Comparison of ENCODE assay signal across 17 cellular contexts in the genomic region with DNA sequence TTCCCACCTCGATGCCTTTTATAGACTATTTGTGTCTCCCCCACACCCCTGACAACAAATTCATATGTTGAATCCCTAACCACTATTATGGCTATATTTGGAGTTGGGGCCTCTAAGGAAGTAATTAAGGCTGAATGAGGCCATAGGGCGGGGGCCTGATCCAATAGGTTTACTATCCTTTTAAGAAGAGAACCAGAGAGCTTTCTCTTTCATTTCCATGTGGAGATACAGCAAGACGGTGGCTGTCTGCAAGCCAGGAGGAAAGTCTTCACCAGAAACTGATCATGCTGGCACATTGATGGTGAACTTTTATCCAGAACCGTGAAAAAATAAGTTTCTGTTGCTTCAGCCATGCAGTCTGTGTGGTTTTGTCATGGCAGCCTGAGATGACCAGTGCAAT. TPM values are rescaled to one million over a fixed set of nuclear protein-coding genes. Genes with fewer than 3 reads are reported as not detected.
A peak's percentile ranks its signal among the peaks of the same experiment; 100 is the strongest.
DNase-seq lines count a peak whose midpoint lies in the region; ATAC-seq and TF ChIP-seq lines count a peak whose summit lies in the region.
"Had no signal": no experiment of that assay in that cellular context is flagged by ENCODE, and none has a peak within 500 bp of the region (broad histone marks: within the 10 kb centered on the region; RNA-seq: fewer than 3 reads in every experiment).

No MANE protein-coding gene starts in this region.

- no peaks in the 10 kb centered on the region for H4K20me1 ChIP-seq in hepatocyte (ENCODE audit: insufficient read depth, poor library complexity, severe bottlenecking)

- TF ChIP-seq POLR2A in upper lobe of left lung (IDR thresholded peaks at IDR 0.05), result no peak

- DNase-seq in heart right ventricle, result no peak
- no peak for DNase-seq in Right ventricle myocardium superior
- no peak for DNase-seq in hepatocyte (ENCODE audit: low spot score)
- no peak for DNase-seq in psoas muscle
- DNase-seq in upper lobe of left lung, result no peak
- no peak for DNase-seq in NCI-H146 (lab: John Stamatoyannopoulos, UW)
- no peak for DNase-seq in WERI-Rb-1
- DNase-seq: Caco-2, HFFc6, NCI-H1436 treated with DMSO at 0.1 percent for 48 hours, NCI-H2107, NCI-H226, NCI-H69, RPMI8226 had no signal

- H3K27ac ChIP-seq in heart right ventricle, result peak overlapping the region; percentile 59 to 94 (median 82)
- peak overlapping the region; percentile 78 for H3K27ac ChIP-seq in hepatocyte
- peak overlapping the region; percentile 92 for H3K27ac ChIP-seq in psoas muscle
- H3K27ac ChIP-seq in upper lobe of left lung, result peak overlapping the region; percentile 68 to 88 (median 80)
- H3K27ac ChIP-seq in WERI-Rb-1, result no peak overlapping the region

- H3K36me3 ChIP-seq in heart right ventricle (no peaks in the 10 kb centered on the region), hepatocyte (replicated peaks; ENCODE audit: insufficient read depth, low read depth) (no peaks in the 10 kb centered on the region), psoas muscle (ENCODE audit: insufficient read depth in 1 of 2, low read depth in 1 of 2) (no peaks in the 10 kb centered on the region), upper lobe of left lung (no peaks in the 10 kb centered on the region), WERI-Rb-1 (no peaks in the 10 kb centered on the region)

- peaks cover 3 to 46% (median 36%) of the 10 kb centered on the region in 9 donors for H3K4me1 ChIP-seq in heart right ventricle
- peaks cover 31% of the 10 kb centered on the region for H3K4me1 ChIP-seq in hepatocyte (ENCODE audit: insufficient read depth)
- peaks cover 39% of the 10 kb centered on the region for H3K4me1 ChIP-seq in psoas muscle
- peaks cover 16 to 46% (median 27%) of the 10 kb centered on the region in 4 donors for H3K4me1 ChIP-seq in upper lobe of left lung

- intact Hi-C loops in heart right ventricle (cut with DNase I), result loop anchor here in 2 of 10 donors (10.0 kb wide), 1 partner anchor 120 kb away; no protein-coding TSS in a partner anchor
- intact Hi-C loops in Right ventricle myocardium superior (cut with DNase I), result no loop called here
- intact Hi-C loops in psoas muscle (cut with DNase I), result no loop called here

- no peak for TF ChIP-seq EP300 in upper lobe of left lung (IDR thresholded peaks at IDR 0.05)

- no peaks in the 10 kb centered on the region for H3K27me3 ChIP-seq in heart right ventricle
- H3K27me3 ChIP-seq in hepatocyte, result no peaks in the 10 kb centered on the region
- H3K27me3 ChIP-seq in psoas muscle (ENCODE audit: insufficient read depth in 3 of 3, low read length in 2 of 3), result no peaks in the 10 kb centered on the region
- H3K27me3 ChIP-seq in upper lobe of left lung, result no peaks in the 10 kb centered on the region
- peaks cover 34% of the 10 kb centered on the region for H3K27me3 ChIP-seq in WERI-Rb-1 (ENCODE audit: insufficient read depth, low read depth, severe bottlenecking)

- ATAC-seq in heart right ventricle, result peak in 3 of 8 donors; percentile 22 to 36 (median 32)
- ATAC-seq in Right ventricle myocardium superior (ENCODE audit: poor library complexity), result no peak
- ATAC-seq in psoas muscle, result no peak
- no peak for ATAC-seq in upper lobe of left lung (ENCODE audit: low FRiP score in 2 of 2)
- ATAC-seq in activated CD4-positive, CD25-positive, alpha-beta regulatory T cell treated with anti-CD3 and anti-CD28 coated beads, Interleukin-2, amount 50 U/mL, for 24 hours, result no peak
- ATAC-seq: K562 had no signal

- H2AFZ ChIP-seq in hepatocyte, result no peak overlapping the region

- H3K4me3 ChIP-seq in heart right ventricle (no peak overlapping the region), hepatocyte (no peak overlapping the region), psoas muscle (no peak overlapping the region), upper lobe of left lung (no peak overlapping the region), WERI-Rb-1 (ENCODE audit: low read depth, low read length) (no peak overlapping the region)
- H3K4me3 ChIP-seq: K562 had no signal

- peak overlapping the region; percentile 5 for H3K4me2 ChIP-seq in hepatocyte

- H3K9me2 ChIP-seq in hepatocyte (replicated peaks; ENCODE audit: insufficient read depth), result no peaks in the 10 kb centered on the region

- H3K9me3 ChIP-seq in heart right ventricle, result peaks cover 0 to 11% (median 0%) of the 10 kb centered on the region in 11 donors
- no peaks in the 10 kb centered on the region for H3K9me3 ChIP-seq in hepatocyte (ENCODE audit: low read depth)
- no peaks in the 10 kb centered on the region for H3K9me3 ChIP-seq in psoas muscle
- no peaks in the 10 kb centered on the region for H3K9me3 ChIP-seq in upper lobe of left lung
- H3K9me3 ChIP-seq in WERI-Rb-1 (ENCODE audit: severe bottlenecking), result peaks cover 17% of the 10 kb centered on the region
- H3K9me3 ChIP-seq: Caco-2 had no signal

- TF ChIP-seq CTCF in heart right ventricle (IDR thresholded peaks at IDR 0.05) (no peak), hepatocyte (IDR thresholded peaks at IDR 0.05; ENCODE audit: poor library complexity) (no peak), psoas muscle (IDR thresholded peaks at IDR 0.05) (no peak), upper lobe of left lung (IDR thresholded peaks at IDR 0.05) (no peak), WERI-Rb-1 (IDR thresholded peaks at IDR 0.05; ENCODE audit: low read depth, low read length) (no peak)

- WGBS in heart right ventricle, 2 donors, result 61 to 70% methylated on average over 4 of the region's 4 CpGs
- 86% methylated on average over 4 of the region's 4 CpGs for WGBS in hepatocyte (ENCODE audit: low lambda C conversion rate, missing lambda C conversion rate)
- WGBS in psoas muscle, 3 donors, result 52 to 67% (median 59%) methylated on average over 4 of the region's 4 CpGs
- WGBS in upper lobe of left lung, 2 donors, result 72 to 83% methylated on average over 4 of the region's 4 CpGs

- no peaks in the 10 kb centered on the region for H3K79me2 ChIP-seq in hepatocyte

RNA-seq across cellular contexts. Expression of gene CLIC5, which starts 38.9 kb away (rescaled TPM):
- total RNA-seq in heart right ventricle, result 100 to 1,000 TPM; 263 to 372 (median 332) TPM
- 10 to 100 TPM; 28.1 to 53.6 TPM for polyA plus RNA-seq in heart right ventricle
- 279 TPM for total RNA-seq in Right ventricle myocardium superior
- 12.1 and 12.9 TPM in 2 replicates for total RNA-seq in hepatocyte
- polyA plus RNA-seq in hepatocyte, result 6.0 and 10.1 TPM in 2 replicates
- 100 to 1,000 TPM; 166 to 285 (median 211) TPM for total RNA-seq in psoas muscle
- 10 to 100 TPM; 30.2 to 84.5 (median 82.4) TPM for polyA plus RNA-seq in psoas muscle
- total RNA-seq in upper lobe of left lung, result 100 to 1,000 TPM; 110 to 197 (median 138) TPM
- total RNA-seq: H4, HFFc6 had no signal
- polyA plus RNA-seq: K562 had no signal
